In genomic region chr12:14880890-14881453, GRCh38 we compare ENCODE assay signal across 1 cellular context.
A peak's percentile ranks its signal among the peaks of the same experiment; 100 is the strongest.
TF ChIP-seq lines count a peak whose summit lies in the region.

No MANE protein-coding gene starts in this region.

TF ChIP-seq in SK-N-SH treated with all-trans-retinoic acid at 6 μM for 48 hours, 23 proteins besides CTCF, POLR2A, EP300 and RAD21 (continued from another document):
- TF ChIP-seq TCF4 (CRISPR knock-in tag; IDR thresholded peaks at IDR 0.05; ENCODE audit: borderline replicate concordance) (no peak), GLIS3 (CRISPR knock-in tag; IDR thresholded peaks at IDR 0.05) (0 out of 2 replicates have a peak, but pooled peaks have one; percentile 29), CSRNP3 (CRISPR knock-in tag; IDR thresholded peaks at IDR 0.05) (no peak)
- TF ChIP-seq, protein P1, sequence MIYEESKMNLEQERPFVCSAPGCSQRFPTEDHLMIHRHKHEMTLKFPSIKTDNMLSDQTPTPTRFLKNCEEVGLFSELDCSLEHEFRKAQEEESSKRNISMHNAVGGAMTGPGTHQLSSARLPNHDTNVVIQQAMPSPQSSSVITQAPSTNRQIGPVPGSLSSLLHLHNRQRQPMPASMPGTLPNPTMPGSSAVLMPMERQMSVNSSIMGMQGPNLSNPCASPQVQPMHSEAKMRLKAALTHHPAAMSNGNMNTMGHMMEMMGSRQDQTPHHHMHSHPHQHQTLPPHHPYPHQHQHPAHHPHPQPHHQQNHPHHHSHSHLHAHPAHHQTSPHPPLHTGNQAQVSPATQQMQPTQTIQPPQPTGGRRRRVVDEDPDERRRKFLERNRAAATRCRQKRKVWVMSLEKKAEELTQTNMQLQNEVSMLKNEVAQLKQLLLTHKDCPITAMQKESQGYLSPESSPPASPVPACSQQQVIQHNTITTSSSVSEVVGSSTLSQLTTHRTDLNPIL (CRISPR knock-in tag; IDR thresholded peaks at IDR 0.05; ENCODE audit: low read depth), result 0 out of 2 replicates have a peak, but pooled peaks have one; percentile 6
TF ChIP-seq in SK-N-SH treated with all-trans-retinoic acid at 6 μM for 48 hours: peak in this region for 2.
